8 cellular contexts compared by ENCODE assay signal in genomic region chr17:30118635-30119034, GRCh38. TPM values are rescaled to one million over a fixed set of nuclear protein-coding genes. Genes with fewer than 3 reads are reported as not detected.
DNase-seq lines count a peak whose midpoint lies in the region; ATAC-seq, FAIRE-seq and TF ChIP-seq lines count a peak whose summit lies in the region.
"Not testable (repeated sequence)": the region's sequence is repeated elsewhere in the genome, so short reads cannot be mapped to it uniquely, and the experiment has no call there.

No MANE protein-coding gene starts in this region.

- not testable (repeated sequence) for H3K27ac ChIP-seq in CD4-positive, alpha-beta memory T cell (ENCODE audit: low read depth, low read length); SK-N-MC; endothelial cell of umbilical vein (ENCODE audit: insufficient read depth, low read depth, low read length)

- H3K4me2 ChIP-seq in endothelial cell of umbilical vein (ENCODE audit: insufficient read depth, low read length): peak overlapping the region; percentile 100

- H3K36me3 Mint-ChIP-seq in CD4-positive, alpha-beta memory T cell: peaks cover 3 to 34% of the 10 kb centered on the region in 2 donors
- H3K36me3 Mint-ChIP-seq in activated CD8-positive, alpha-beta T cell treated with anti-CD3 and anti-CD28 coated beads for 36 hours (ENCODE audit: low read depth): peaks cover 38% of the 10 kb centered on the region
- peaks cover 21% of the 10 kb centered on the region for H3K36me3 Mint-ChIP-seq in activated naive CD8-positive, alpha-beta T cell treated with anti-CD3 and anti-CD28 coated beads, Interleukin-2, amount 10 ng/mL, durations not matched to agents 7 days and 5 days
- peaks cover 18% of the 10 kb centered on the region for H3K36me3 Mint-ChIP-seq in natural killer cell treated with Interleukin-12 subunit alpha and Interleukin-12 subunit beta and Interleukin-15 and Interleukin-18, amount 100 ng/mL, for 72 hours
- peaks cover 16 to 26% of the 10 kb centered on the region in 2 donors for H3K36me3 Mint-ChIP-seq in stimulated activated naive B cell treated with anti-CD40 and anti-IgM and Interleukin-4, amounts not matched to agents 10 μg/mL and 1 μg/mL and 100 μg/mL, for 72 hours

- H3K9me3 ChIP-seq in CD4-positive, alpha-beta memory T cell (ENCODE audit: control insufficient read depth in 1 of 2, low read length in 2 of 2); SK-N-MC (ENCODE audit: low read depth, low read length); endothelial cell of umbilical vein (replicated peaks; ENCODE audit: control insufficient read depth, insufficient read depth, low read length): not testable (repeated sequence)

- not testable (repeated sequence) for TF ChIP-seq POLR2A in endothelial cell of umbilical vein (IDR thresholded peaks at IDR 0.05; ENCODE audit: low read depth, low read length)

- peak overlapping the region; percentile 99 for H3K9ac ChIP-seq in SK-N-MC (ENCODE audit: insufficient read length)
- not testable (repeated sequence) for H3K9ac ChIP-seq in endothelial cell of umbilical vein (replicated peaks; ENCODE audit: extremely low read depth, insufficient read depth, low read length)

- H3K9me1 ChIP-seq in endothelial cell of umbilical vein (replicated peaks; ENCODE audit: control insufficient read depth, extremely low read depth, insufficient read depth, low read length): not testable (repeated sequence)

- not testable (repeated sequence) for ATAC-seq in activated CD8-positive, alpha-beta T cell treated with anti-CD3 and anti-CD28 coated beads for 36 hours; activated naive CD8-positive, alpha-beta T cell treated with anti-CD3 and anti-CD28 coated beads, Interleukin-2, amount 10 ng/mL, durations not matched to agents 7 days and 5 days (ENCODE audit: low read depth); natural killer cell treated with Interleukin-12 subunit alpha and Interleukin-12 subunit beta and Interleukin-15 and Interleukin-18, amount 100 ng/mL, for 72 hours; stimulated activated naive B cell treated with anti-CD40 and anti-IgM and Interleukin-4, amounts not matched to agents 10 μg/mL and 1 μg/mL and 100 μg/mL, for 72 hours (replicated peaks)

- H3K27me3 ChIP-seq in CD4-positive, alpha-beta memory T cell (ENCODE audit: insufficient read depth, low read length); endothelial cell of umbilical vein (ENCODE audit: control insufficient read depth in 2 of 2, insufficient read depth in 2 of 2, low read length in 2 of 2): not testable (repeated sequence)

- dilution Hi-C loops in endothelial cell of umbilical vein (cut with MboI; ENCODE audit: extremely low pct_ligation_motif_present, low sequenced_read_pairs): not testable (repeated sequence)

- POLR2A ChIA-PET in CD4-positive, alpha-beta memory T cell (lab: Charles Lee; ENCODE audit: partially characterized antibody): interaction anchor here (1.0 kb wide), 1 partner anchor 174 kb away, joined by 4 read pairs; no protein-coding TSS in a partner anchor
- POLR2A ChIA-PET in activated CD8-positive, alpha-beta T cell treated with anti-CD3 and anti-CD28 coated beads for 36 hours (lab: Charles Lee); endothelial cell of umbilical vein (lab: Charles Lee): not testable (repeated sequence)
- POLR2A ChIA-PET in activated naive CD8-positive, alpha-beta T cell treated with anti-CD3 and anti-CD28 coated beads, Interleukin-2, amount 10 ng/mL, durations not matched to agents 7 days and 5 days (lab: Charles Lee): interaction anchor here (1.1 kb wide), 1 partner anchor 53 kb away, joined by 4 read pairs; no protein-coding TSS in a partner anchor

- intact Hi-C loops in CD4-positive, alpha-beta memory T cell (cut with micrococcal nuclease): loop anchor here (5.0 kb wide), 2 partner anchors 174 to 359 kb away; partner anchors contain the start of genes BLMH and GOSR1
- intact Hi-C loops in activated CD8-positive, alpha-beta T cell treated with anti-CD3 and anti-CD28 coated beads for 36 hours (cut with micrococcal nuclease): loop anchor here (5.0 kb wide), 1 partner anchor 214 kb away; the partner anchor contains the start of gene TMIGD1
- intact Hi-C loops in endothelial cell of umbilical vein (cut with micrococcal nuclease): loop anchor here (10.0 kb wide), 1 partner anchor 596 kb away; no protein-coding TSS in a partner anchor

- CTCF ChIA-PET in CD4-positive, alpha-beta memory T cell (lab: Charles Lee; ENCODE audit: partially characterized antibody): interaction anchor here (0.7 to 2.3 kb wide), 8 partner anchors 8 to 507 kb away, joined by 3 to 15 read pairs (median 4); no protein-coding TSS in a partner anchor
- CTCF ChIA-PET in activated CD8-positive, alpha-beta T cell treated with anti-CD3 and anti-CD28 coated beads for 36 hours (lab: Charles Lee): interaction anchor here (0.8 to 4.5 kb wide), 6 partner anchors 9 to 218 kb away, joined by 3 to 37 read pairs (median 5); no protein-coding TSS in a partner anchor
- CTCF ChIA-PET in endothelial cell of umbilical vein (lab: Charles Lee): interaction anchor here (1.1 to 2.7 kb wide), 3 partner anchors 13 to 159 kb away, joined by 3 to 19 read pairs (median 3); no protein-coding TSS in a partner anchor

- peaks cover 32 to 60% (median 42%) of the 10 kb centered on the region in 4 donors for H3K4me1 Mint-ChIP-seq in CD4-positive, alpha-beta memory T cell
- H3K4me1 Mint-ChIP-seq in activated CD8-positive, alpha-beta T cell treated with anti-CD3 and anti-CD28 coated beads for 36 hours (ENCODE audit: low read depth): peaks cover 40% of the 10 kb centered on the region
- peaks cover 41% of the 10 kb centered on the region for H3K4me1 Mint-ChIP-seq in activated naive CD8-positive, alpha-beta T cell treated with anti-CD3 and anti-CD28 coated beads, Interleukin-2, amount 10 ng/mL, durations not matched to agents 7 days and 5 days
- H3K4me1 Mint-ChIP-seq in natural killer cell treated with Interleukin-12 subunit alpha and Interleukin-12 subunit beta and Interleukin-15 and Interleukin-18, amount 100 ng/mL, for 72 hours (ENCODE audit: low read depth in 2 of 2): peaks cover 27 to 47% of the 10 kb centered on the region in 2 donors
- H3K4me1 Mint-ChIP-seq in stimulated activated naive B cell treated with anti-CD40 and anti-IgM and Interleukin-4, amounts not matched to agents 10 μg/mL and 1 μg/mL and 100 μg/mL, for 72 hours: peaks cover 17 to 40% of the 10 kb centered on the region in 2 donors

- TF ChIP-seq CTCF in HFF-Myc (IDR thresholded peaks at IDR 0.05; ENCODE audit: low read depth, low read length, missing control alignments); activated CD8-positive, alpha-beta T cell treated with anti-CD3 and anti-CD28 coated beads for 36 hours (IDR thresholded peaks at IDR 0.05); endothelial cell of umbilical vein (IDR thresholded peaks at IDR 0.05; ENCODE audit: extremely low read depth in 1 of 2, insufficient read depth in 1 of 2, low read depth in 1 of 2, low read length in 2 of 2): not testable (repeated sequence)

- not testable (repeated sequence) for BruUV-seq in endothelial cell of umbilical vein (replicated peaks; lab: Mats Ljungman, UMichigan)

- DNase-seq in CD4-positive, alpha-beta memory T cell; HFF-Myc (ENCODE audit: extremely low read depth, low read depth); SK-N-MC (ENCODE audit: low read depth, low spot score); activated CD8-positive, alpha-beta T cell treated with anti-CD3 and anti-CD28 coated beads for 36 hours; activated naive CD8-positive, alpha-beta T cell treated with anti-CD3 and anti-CD28 coated beads, Interleukin-2, amount 10 ng/mL, durations not matched to agents 7 days and 5 days; endothelial cell of umbilical vein (ENCODE audit: low read depth, low spot score); natural killer cell treated with Interleukin-12 subunit alpha and Interleukin-12 subunit beta and Interleukin-15 and Interleukin-18, amount 100 ng/mL, for 72 hours (ENCODE audit: low spot score); stimulated activated naive B cell treated with anti-CD40 and anti-IgM and Interleukin-4, amounts not matched to agents 10 μg/mL and 1 μg/mL and 100 μg/mL, for 72 hours: not testable (repeated sequence)

- not testable (repeated sequence) for H3K9me3 Mint-ChIP-seq in CD4-positive, alpha-beta memory T cell; activated CD8-positive, alpha-beta T cell treated with anti-CD3 and anti-CD28 coated beads for 36 hours; activated naive CD8-positive, alpha-beta T cell treated with anti-CD3 and anti-CD28 coated beads, Interleukin-2, amount 10 ng/mL, durations not matched to agents 7 days and 5 days; natural killer cell treated with Interleukin-12 subunit alpha and Interleukin-12 subunit beta and Interleukin-15 and Interleukin-18, amount 100 ng/mL, for 72 hours; stimulated activated naive B cell treated with anti-CD40 and anti-IgM and Interleukin-4, amounts not matched to agents 10 μg/mL and 1 μg/mL and 100 μg/mL, for 72 hours

- not testable (repeated sequence) for H4K20me1 ChIP-seq in endothelial cell of umbilical vein (replicated peaks; ENCODE audit: control insufficient read depth, extremely low read depth, insufficient read depth, low read length)

- H3K79me2 ChIP-seq in endothelial cell of umbilical vein (ENCODE audit: control insufficient read depth, insufficient read depth, low read length): peaks cover 59% of the 10 kb centered on the region

- not testable (repeated sequence) for FAIRE-seq in endothelial cell of umbilical vein (lab: Jason Lieb, UNC)

- peak overlapping the region in 6 of 7 donors; percentile 4 to 100 (median 81) for H3K27ac Mint-ChIP-seq in CD4-positive, alpha-beta memory T cell
- H3K27ac Mint-ChIP-seq in activated CD8-positive, alpha-beta T cell treated with anti-CD3 and anti-CD28 coated beads for 36 hours: peak overlapping the region; percentile 30
- H3K27ac Mint-ChIP-seq in activated naive CD8-positive, alpha-beta T cell treated with anti-CD3 and anti-CD28 coated beads, Interleukin-2, amount 10 ng/mL, durations not matched to agents 7 days and 5 days: not testable (repeated sequence)
- H3K27ac Mint-ChIP-seq in natural killer cell treated with Interleukin-12 subunit alpha and Interleukin-12 subunit beta and Interleukin-15 and Interleukin-18, amount 100 ng/mL, for 72 hours: peak overlapping the region in 1 of 2 donors; percentile 96
- H3K27ac Mint-ChIP-seq in stimulated activated naive B cell treated with anti-CD40 and anti-IgM and Interleukin-4, amounts not matched to agents 10 μg/mL and 1 μg/mL and 100 μg/mL, for 72 hours: peak overlapping the region; percentile 76

- H3K27me3 Mint-ChIP-seq in CD4-positive, alpha-beta memory T cell; activated CD8-positive, alpha-beta T cell treated with anti-CD3 and anti-CD28 coated beads for 36 hours; activated naive CD8-positive, alpha-beta T cell treated with anti-CD3 and anti-CD28 coated beads, Interleukin-2, amount 10 ng/mL, durations not matched to agents 7 days and 5 days; natural killer cell treated with Interleukin-12 subunit alpha and Interleukin-12 subunit beta and Interleukin-15 and Interleukin-18, amount 100 ng/mL, for 72 hours; stimulated activated naive B cell treated with anti-CD40 and anti-IgM and Interleukin-4, amounts not matched to agents 10 μg/mL and 1 μg/mL and 100 μg/mL, for 72 hours: not testable (repeated sequence)

- H2AFZ ChIP-seq in endothelial cell of umbilical vein (ENCODE audit: low read depth, low read length): not testable (repeated sequence)

- H3K4me3 Mint-ChIP-seq in CD4-positive, alpha-beta memory T cell: peak overlapping the region in 4 of 8 donors; percentile 18 to 100 (median 98)
- H3K4me3 Mint-ChIP-seq in activated CD8-positive, alpha-beta T cell treated with anti-CD3 and anti-CD28 coated beads for 36 hours: peak overlapping the region; percentile 98
- peak overlapping the region; percentile 97 for H3K4me3 Mint-ChIP-seq in activated naive CD8-positive, alpha-beta T cell treated with anti-CD3 and anti-CD28 coated beads, Interleukin-2, amount 10 ng/mL, durations not matched to agents 7 days and 5 days
- H3K4me3 Mint-ChIP-seq in natural killer cell treated with Interleukin-12 subunit alpha and Interleukin-12 subunit beta and Interleukin-15 and Interleukin-18, amount 100 ng/mL, for 72 hours: peak overlapping the region; percentile 100
- H3K4me3 Mint-ChIP-seq in stimulated activated naive B cell treated with anti-CD40 and anti-IgM and Interleukin-4, amounts not matched to agents 10 μg/mL and 1 μg/mL and 100 μg/mL, for 72 hours: peak overlapping the region; percentile 48

- H3K4me3 ChIP-seq in CD4-positive, alpha-beta memory T cell (ENCODE audit: low read length in 2 of 2): not testable (repeated sequence)
- peak overlapping the region; percentile 96 for H3K4me3 ChIP-seq in HFF-Myc (replicated peaks; ENCODE audit: low read depth, low read length)
- peak overlapping the region; percentile 97 for H3K4me3 ChIP-seq in SK-N-MC
- H3K4me3 ChIP-seq in endothelial cell of umbilical vein (replicated peaks in 1 of 3; ENCODE audit: insufficient read depth in 1 of 3, low read depth in 1 of 3, low read length in 3 of 3): peak overlapping the region in 1 of 3 experiments; percentile 92

- peaks cover 36% of the 10 kb centered on the region for H3K4me1 ChIP-seq in CD4-positive, alpha-beta memory T cell (ENCODE audit: insufficient read depth, low read length)
- H3K4me1 ChIP-seq in endothelial cell of umbilical vein (ENCODE audit: control insufficient read depth, extremely low read depth, insufficient read depth, low read length): peaks cover 14% of the 10 kb centered on the region

- H3K36me3 ChIP-seq in CD4-positive, alpha-beta memory T cell (ENCODE audit: insufficient read depth, low read length); endothelial cell of umbilical vein (ENCODE audit: control insufficient read depth in 2 of 2, extremely low read depth in 1 of 2, insufficient read depth in 2 of 2, low read length in 2 of 2): not testable (repeated sequence)
- peaks cover 44% of the 10 kb centered on the region for H3K36me3 ChIP-seq in SK-N-MC (ENCODE audit: insufficient read depth, low read length)

RNA-seq across cellular contexts. Expression of gene NSRP1, which starts 2.0 kb away (rescaled TPM):
- 10 to 100 TPM; 31.5 to 32.2 TPM for total RNA-seq in CD4-positive, alpha-beta memory T cell
- polyA plus RNA-seq in CD4-positive, alpha-beta memory T cell: 10 to 100 TPM; 12.1 to 39.9 TPM
- 10 to 100 TPM; 24.3 to 28.4 TPM for total RNA-seq in activated CD8-positive, alpha-beta T cell treated with anti-CD3 and anti-CD28 coated beads for 36 hours
- total RNA-seq in activated naive CD8-positive, alpha-beta T cell treated with anti-CD3 and anti-CD28 coated beads, Interleukin-2, amount 10 ng/mL, durations not matched to agents 7 days and 5 days: 10 to 100 TPM; 26.4 to 27.1 TPM
- 28.4 and 29.1 TPM in 2 replicates for total RNA-seq in endothelial cell of umbilical vein
- polyA plus RNA-seq in endothelial cell of umbilical vein: 6.9 and 11.2 TPM in 2 replicates
- 13.6 and 14.7 TPM in 2 replicates for polyA plus RNA-seq in endothelial cell of umbilical vein (2011; cell fraction: cytosol; rRNA removed)
- polyA plus RNA-seq in endothelial cell of umbilical vein (2011; cell fraction: nucleus; rRNA removed): 22.2 and 26.3 TPM in 2 replicates
- polyA plus RNA-seq in endothelial cell of umbilical vein (2012): 24.9 and 29.7 TPM in 2 replicates
- polyA minus RNA-seq in endothelial cell of umbilical vein: 13.5 and 16.0 TPM in 2 replicates
- 10.3 TPM for polyA minus RNA-seq in endothelial cell of umbilical vein (2011; cell fraction: cytosol; rRNA and poly(A)+ RNA removed)
- 20.3 and 31.1 TPM in 2 replicates for polyA minus RNA-seq in endothelial cell of umbilical vein (2011; cell fraction: nucleus; rRNA and poly(A)+ RNA removed)
- total RNA-seq in natural killer cell treated with Interleukin-12 subunit alpha and Interleukin-12 subunit beta and Interleukin-15 and Interleukin-18, amount 100 ng/mL, for 72 hours: 10 to 100 TPM; 35.7 to 59.8 TPM
